ENCODE assay signal across 8 cellular contexts in genomic region chr20:25623736-25624499, GRCh38. TPM values are rescaled to one million over a fixed set of nuclear protein-coding genes. Genes with fewer than 3 reads are reported as not detected.
A peak's percentile ranks its signal among the peaks of the same experiment; 100 is the strongest.
DNase-seq lines count a peak whose midpoint lies in the region; ATAC-seq and TF ChIP-seq lines count a peak whose summit lies in the region.

NANP (minus strand) TSS chr20:25624014; CDS start chr20:25623948, 66 bp downstream.

- peak within 1 kb of the TSS; percentile 88 to 95 for H3K4me3 ChIP-seq in ascending aorta
- peak within 1 kb of the TSS; percentile 99 for H3K4me3 ChIP-seq in rectal smooth muscle tissue (ENCODE audit: low read length)
- H3K4me3 ChIP-seq in aorta (ENCODE audit: low read length in 2 of 2) = peak within 1 kb of the TSS; percentile 81 to 82

- peaks cover 24% of the 10 kb centered on the region for H3K4me1 Mint-ChIP-seq in T-helper 2 cell treated with Interferon-gamma antibody and Interleukin-4, amounts not matched to agents 5 μg/mL and 100 μg/mL, for 36 hours (ENCODE audit: low read depth)

- peak within 1 kb of the TSS; percentile 83 for H3K9ac ChIP-seq in rectal smooth muscle tissue (ENCODE audit: low read length)

- H3K27me3 ChIP-seq in ascending aorta (no peaks in the 10 kb centered on the region), rectal smooth muscle tissue (ENCODE audit: control insufficient read depth, insufficient read depth, low read length) (no peaks in the 10 kb centered on the region), aorta (ENCODE audit: control insufficient read depth in 1 of 2, insufficient read depth in 2 of 2, low read length in 1 of 2) (no peaks in the 10 kb centered on the region)

- H3K27ac ChIP-seq in ascending aorta (peak within 1 kb of the TSS; percentile 90 to 94), rectal smooth muscle tissue (ENCODE audit: low read depth, low read length) (peak within 1 kb of the TSS; percentile 90), aorta (ENCODE audit: low read depth in 1 of 2, low read length in 2 of 2) (peak within 1 kb of the TSS in 1 of 2 donors; percentile 68)

- peak within 1 kb of the TSS; percentile 91 for H3K4me3 Mint-ChIP-seq in T-helper 2 cell treated with Interferon-gamma antibody and Interleukin-4, amounts not matched to agents 5 μg/mL and 100 μg/mL, for 36 hours

- 1% methylated on average over 81 of the region's 81 CpGs for WGBS in aorta, 2 donors

- DNase-seq in NCI-H187 treated with DMSO at 0.1 percent for 48 hours (lab: John Stamatoyannopoulos, UW) = peak; percentile 58
- DNase-seq in T-helper 2 cell treated with Interferon-gamma antibody and Interleukin-4, amounts not matched to agents 5 μg/mL and 100 μg/mL, for 36 hours (ENCODE audit: low spot score) = peak; percentile 94
- DNase-seq in ascending aorta (ENCODE audit: low spot score in 2 of 2) = peak; percentile 95 to 99
- peak; percentile 98 for DNase-seq in hepatic stellate cell (ENCODE audit: low spot score)
- peak; percentile 98 for DNase-seq in aorta

- intact Hi-C loops in ascending aorta (cut with DNase I) = loop anchor here (1.0 to 10.0 kb wide), 7 partner anchors 39 to 569 kb away; partner anchors contain the start of genes ABHD12, ACSS1, NINL and ZNF337
- intact Hi-C loops in aorta (cut with DNase I) = loop anchor here (5.0 kb wide), 4 partner anchors 37 to 117 kb away; partner anchors contain the start of genes NINL (in 1 of the 2) and ZNF337 (in 1 of the 2)

- H3K36me3 ChIP-seq in ascending aorta (no peaks in the 10 kb centered on the region), rectal smooth muscle tissue (ENCODE audit: control insufficient read depth, insufficient read depth, low read length) (no peaks in the 10 kb centered on the region), aorta (ENCODE audit: control insufficient read depth in 1 of 2, insufficient read depth in 2 of 2, low read length in 1 of 2) (no peaks in the 10 kb centered on the region)

- no peaks in the 10 kb centered on the region for H3K27me3 Mint-ChIP-seq in T-helper 2 cell treated with Interferon-gamma antibody and Interleukin-4, amounts not matched to agents 5 μg/mL and 100 μg/mL, for 36 hours (ENCODE audit: low read depth)

- TF ChIP-seq CTCF in ascending aorta (IDR thresholded peaks at IDR 0.05) = no peak

- peaks cover 13% of the 10 kb centered on the region for H3K9me3 Mint-ChIP-seq in T-helper 2 cell treated with Interferon-gamma antibody and Interleukin-4, amounts not matched to agents 5 μg/mL and 100 μg/mL, for 36 hours

- H3K9me3 ChIP-seq in ascending aorta (no peaks in the 10 kb centered on the region), aorta (ENCODE audit: control insufficient read depth, low read length) (no peaks in the 10 kb centered on the region)

- TF ChIP-seq POLR2A in GM18505 (IDR thresholded peaks at IDR 0.05; ENCODE audit: borderline replicate concordance, extremely low read depth, insufficient read depth, insufficient read length) = peak; percentile 95

- H3K4me1 ChIP-seq in ascending aorta = peaks cover 0 to 6% of the 10 kb centered on the region in 2 donors
- H3K4me1 ChIP-seq in rectal smooth muscle tissue (ENCODE audit: control insufficient read depth, insufficient read depth, low read length) = no peaks in the 10 kb centered on the region
- no peaks in the 10 kb centered on the region for H3K4me1 ChIP-seq in aorta (ENCODE audit: control insufficient read depth in 1 of 2, insufficient read depth in 2 of 2, low read length in 2 of 2)

- H3K27ac Mint-ChIP-seq in T-helper 2 cell treated with Interferon-gamma antibody and Interleukin-4, amounts not matched to agents 5 μg/mL and 100 μg/mL, for 36 hours = peak within 1 kb of the TSS; percentile 97

- peaks cover 13% of the 10 kb centered on the region for H3K36me3 Mint-ChIP-seq in T-helper 2 cell treated with Interferon-gamma antibody and Interleukin-4, amounts not matched to agents 5 μg/mL and 100 μg/mL, for 36 hours (ENCODE audit: low read depth)

- ATAC-seq in GM18505 (IDR thresholded peaks at IDR 0.05; ENCODE audit: unreplicated experiment) (peak; percentile 77), HG02970 (IDR thresholded peaks at IDR 0.05; ENCODE audit: low FRiP score, unreplicated experiment) (peak; percentile 88), aorta (ENCODE audit: low FRiP score) (peak; percentile 97)

RNA-seq across cellular contexts. Expression of gene NANP, which starts in this region (rescaled TPM):
- total RNA-seq in ascending aorta = 2.6 TPM
- 1 to 10 TPM; 5.0 to 5.6 TPM for total RNA-seq in aorta
- polyA plus RNA-seq in aorta = 1 to 10 TPM; 1.6 to 1.9 TPM
